Comparison of ENCODE assay signal across 1 cellular context in the genomic region with DNA sequence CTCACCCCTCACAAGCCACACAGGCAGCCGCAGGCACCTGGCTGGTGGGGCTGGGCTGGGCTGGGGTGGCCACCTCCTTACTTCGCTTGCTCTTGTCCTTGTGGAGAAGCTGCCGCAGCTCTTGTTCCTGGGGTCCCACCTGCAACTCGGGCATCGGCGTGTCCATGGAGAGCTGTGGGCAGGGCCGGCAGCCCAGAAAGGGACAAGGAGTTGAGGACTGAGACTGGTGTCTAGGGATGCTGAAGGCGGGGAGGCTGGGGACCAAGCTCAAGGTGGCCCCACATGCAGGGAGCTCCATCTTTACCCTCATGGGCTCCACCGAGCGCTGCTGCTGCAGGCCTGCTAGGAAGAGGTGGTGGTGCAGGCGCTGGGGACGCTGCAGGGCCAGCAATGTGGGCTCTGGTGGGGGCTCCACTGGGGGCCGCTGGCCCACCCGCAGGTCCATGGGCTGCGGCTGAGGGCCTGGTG.
TF ChIP-seq lines count a peak whose summit lies in the region.

No MANE protein-coding gene starts in this region.

TF ChIP-seq in K562, 482 proteins besides CTCF, POLR2A, EP300 and RAD21:
- TF ChIP-seq ZNF274 (IDR thresholded peaks at IDR 0.05; ENCODE audit: borderline replicate concordance, low read depth, low read length) (no peak), LCOR (CRISPR knock-in tag; IDR thresholded peaks at IDR 0.05) (no peak), RBFOX2 (IDR thresholded peaks at IDR 0.05; ENCODE audit: low read depth, low read length) (peak; percentile 24; the same call in 1 of the 2 replicates), POLR2G (IDR thresholded peaks at IDR 0.05; ENCODE audit: low read depth, low read length) (peak; percentile 67), ZKSCAN8 (CRISPR knock-in tag; IDR thresholded peaks at IDR 0.05) (no peak), CEBPB (tag; IDR thresholded peaks at IDR 0.05) (no peak), TAL1 (IDR thresholded peaks at IDR 0.05) (no peak)
- TF ChIP-seq, protein P1, sequence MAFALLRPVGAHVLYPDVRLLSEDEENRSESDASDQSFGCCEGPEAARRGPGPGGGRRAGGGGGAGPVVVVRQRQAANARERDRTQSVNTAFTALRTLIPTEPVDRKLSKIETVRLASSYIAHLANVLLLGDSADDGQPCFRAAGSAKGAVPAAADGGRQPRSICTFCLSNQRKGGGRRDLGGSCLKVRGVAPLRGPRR (CRISPR knock-in tag; IDR thresholded peaks at IDR 0.05), result no peak
